Comparison of ENCODE assay signal across 8 cellular contexts in the genomic region with DNA sequence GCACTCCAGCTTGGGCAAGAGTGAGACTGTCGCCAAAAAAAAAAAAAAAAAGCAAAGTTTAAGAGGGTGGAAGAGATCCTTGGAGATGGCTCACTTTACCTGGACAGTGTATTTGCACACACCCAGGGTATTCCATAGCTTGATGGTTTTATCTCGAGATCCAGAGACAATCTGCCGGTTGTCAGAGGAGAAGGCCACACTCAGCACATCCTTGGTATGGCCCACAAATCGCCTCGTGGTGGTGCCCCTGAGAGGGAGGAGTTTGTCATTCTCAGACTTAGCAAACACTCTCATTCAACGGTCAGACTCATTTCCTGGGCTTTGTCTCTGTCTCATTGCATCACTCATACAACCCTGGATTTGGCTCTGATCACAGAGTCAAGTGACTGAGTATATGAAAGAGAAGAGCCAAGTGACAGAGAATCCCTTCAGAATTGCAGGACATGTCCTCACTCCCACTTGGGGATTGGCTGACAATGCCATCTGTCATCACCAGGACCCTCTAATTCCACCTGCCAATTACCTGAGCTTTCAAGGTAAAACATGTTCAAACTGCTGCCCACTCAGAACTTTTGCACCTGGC. TPM values are rescaled to one million over a fixed set of nuclear protein-coding genes. Genes with fewer than 3 reads are reported as not detected.
DNase-seq lines count a peak whose midpoint lies in the region; ATAC-seq and TF ChIP-seq lines count a peak whose summit lies in the region.

No MANE protein-coding gene starts in this region.

- H3K4me1 Mint-ChIP-seq in GM23338, result peaks cover 43% of the 10 kb centered on the region

- H3K9me3 ChIP-seq in WERI-Rb-1 (ENCODE audit: severe bottlenecking), result no peaks in the 10 kb centered on the region

- H3K27me3 ChIP-seq in GM23338 (ENCODE audit: insufficient read depth) (no peaks in the 10 kb centered on the region), rectal smooth muscle tissue (ENCODE audit: control insufficient read depth, insufficient read depth, low read length) (no peaks in the 10 kb centered on the region), WERI-Rb-1 (ENCODE audit: insufficient read depth, low read depth, severe bottlenecking) (no peaks in the 10 kb centered on the region)

- no peak overlapping the region for H3K9ac ChIP-seq in rectal smooth muscle tissue (ENCODE audit: low read length)

- peaks cover 73% of the 10 kb centered on the region for H3F3A ChIP-seq in GM23338 (replicated peaks; ENCODE audit: low read depth)

- peak overlapping the region; percentile 100 for H3K4me3 ChIP-seq in GM23338
- H3K4me3 ChIP-seq in epithelial cell of esophagus (ENCODE audit: low read length), result peak overlapping the region; percentile 94
- H3K4me3 ChIP-seq in rectal smooth muscle tissue (ENCODE audit: low read length), result peak overlapping the region; percentile 97
- H3K4me3 ChIP-seq in WERI-Rb-1 (ENCODE audit: low read depth, low read length), result no peak overlapping the region

- H3K27me3 Mint-ChIP-seq in GM23338 (ENCODE audit: insufficient read depth, low read depth, poor library complexity), result peaks cover 54% of the 10 kb centered on the region

- peaks cover 10% of the 10 kb centered on the region; the same call in 1 of the 3 replicates for H3K9me3 Mint-ChIP-seq in GM23338

- H3K36me3 ChIP-seq in GM23338 (ENCODE audit: insufficient read depth) (peaks cover 67% of the 10 kb centered on the region), rectal smooth muscle tissue (ENCODE audit: control insufficient read depth, insufficient read depth, low read length) (peaks cover 42% of the 10 kb centered on the region), WERI-Rb-1 (peaks cover 67% of the 10 kb centered on the region)

- peak overlapping the region; percentile 100 for H3K27ac Mint-ChIP-seq in GM23338

- no peak overlapping the region for H2AFZ ChIP-seq in GM23338

- peak overlapping the region; percentile 99 for H3K27ac ChIP-seq in GM23338 (ENCODE audit: low read depth)
- H3K27ac ChIP-seq in rectal smooth muscle tissue (ENCODE audit: low read depth, low read length), result no peak overlapping the region
- no peak overlapping the region for H3K27ac ChIP-seq in WERI-Rb-1

- H3K36me3 Mint-ChIP-seq in GM23338 (ENCODE audit: low read depth), result peaks cover 79% of the 10 kb centered on the region

- H3K4me3 Mint-ChIP-seq in GM23338, result peak overlapping the region; percentile 99

- peaks cover 65% of the 10 kb centered on the region for H4K20me1 ChIP-seq in GM23338 (replicated peaks; ENCODE audit: insufficient read depth)

- H3K79me2 ChIP-seq in GM23338 (replicated peaks; ENCODE audit: insufficient read depth), result peaks cover 70% of the 10 kb centered on the region

- peaks cover 37% of the 10 kb centered on the region for H3K4me1 ChIP-seq in GM23338 (ENCODE audit: insufficient read depth)
- H3K4me1 ChIP-seq in rectal smooth muscle tissue (ENCODE audit: control insufficient read depth, insufficient read depth, low read length), result peaks cover 23% of the 10 kb centered on the region

- no peak for ATAC-seq in GM23338
- ATAC-seq in SK-N-SH treated with all-trans-retinoic acid at 6 μM for 48 hours, result peak; percentile 9
- ATAC-seq in HG03108 (IDR thresholded peaks at IDR 0.05; ENCODE audit: unreplicated experiment), result no peak

- TF ChIP-seq CTCF in GM23338 (conservative IDR thresholded peaks at IDR 0.05; ENCODE audit: low read depth in 2 of 2) (no peak), epithelial cell of esophagus (IDR thresholded peaks at IDR 0.05; ENCODE audit: insufficient read depth, low read depth, low read length, missing control alignments) (peak; percentile 2), WERI-Rb-1 (IDR thresholded peaks at IDR 0.05; ENCODE audit: low read depth, low read length) (no peak)

- no peaks in the 10 kb centered on the region for H3K9me2 ChIP-seq in GM23338 (ENCODE audit: insufficient read depth)

- H3K4me2 ChIP-seq in GM23338, result peak overlapping the region; percentile 96

- DNase-seq in GM23338 (ENCODE audit: low spot score), result no peak
- DNase-seq in epithelial cell of esophagus (ENCODE audit: low read depth), result peak; percentile 94
- no peak for DNase-seq in WERI-Rb-1
- DNase-seq in occipital lobe (lab: John Stamatoyannopoulos, UW), result no peak
- no peak for DNase-seq in cerebellar cortex (ENCODE audit: low spot score)

TF ChIP-seq in GM23338, 12 proteins besides CTCF, POLR2A, EP300 and RAD21:
- peak; percentile 31; the same call in 1 of the 2 replicates for TF ChIP-seq POLR2AphosphoS5 (IDR thresholded peaks at IDR 0.05; ENCODE audit: low read depth)
- TF ChIP-seq, protein P1, sequence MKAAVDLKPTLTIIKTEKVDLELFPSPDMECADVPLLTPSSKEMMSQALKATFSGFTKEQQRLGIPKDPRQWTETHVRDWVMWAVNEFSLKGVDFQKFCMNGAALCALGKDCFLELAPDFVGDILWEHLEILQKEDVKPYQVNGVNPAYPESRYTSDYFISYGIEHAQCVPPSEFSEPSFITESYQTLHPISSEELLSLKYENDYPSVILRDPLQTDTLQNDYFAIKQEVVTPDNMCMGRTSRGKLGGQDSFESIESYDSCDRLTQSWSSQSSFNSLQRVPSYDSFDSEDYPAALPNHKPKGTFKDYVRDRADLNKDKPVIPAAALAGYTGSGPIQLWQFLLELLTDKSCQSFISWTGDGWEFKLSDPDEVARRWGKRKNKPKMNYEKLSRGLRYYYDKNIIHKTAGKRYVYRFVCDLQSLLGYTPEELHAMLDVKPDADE (IDR thresholded peaks at IDR 0.05), result no peak
- no peak for TF ChIP-seq JUNB (IDR thresholded peaks at IDR 0.05; ENCODE audit: unreplicated experiment)
- TF ChIP-seq NANOG (IDR thresholded peaks at IDR 0.05; ENCODE audit: borderline replicate concordance), result no peak
- TF ChIP-seq STAT1 (IDR thresholded peaks at IDR 0.05; ENCODE audit: unreplicated experiment), result no peak

TF ChIP-seq in SK-N-SH treated with all-trans-retinoic acid at 6 μM for 48 hours, 23 proteins besides CTCF, POLR2A, EP300 and RAD21:
- TF ChIP-seq ZFP3 (CRISPR knock-in tag; IDR thresholded peaks at IDR 0.05), result no peak
- no peak for TF ChIP-seq CSDC2 (CRISPR knock-in tag; IDR thresholded peaks at IDR 0.05)
- TF ChIP-seq PPARA (CRISPR knock-in tag; IDR thresholded peaks at IDR 0.05; ENCODE audit: borderline replicate concordance), result no peak
- TF ChIP-seq, protein P2, sequence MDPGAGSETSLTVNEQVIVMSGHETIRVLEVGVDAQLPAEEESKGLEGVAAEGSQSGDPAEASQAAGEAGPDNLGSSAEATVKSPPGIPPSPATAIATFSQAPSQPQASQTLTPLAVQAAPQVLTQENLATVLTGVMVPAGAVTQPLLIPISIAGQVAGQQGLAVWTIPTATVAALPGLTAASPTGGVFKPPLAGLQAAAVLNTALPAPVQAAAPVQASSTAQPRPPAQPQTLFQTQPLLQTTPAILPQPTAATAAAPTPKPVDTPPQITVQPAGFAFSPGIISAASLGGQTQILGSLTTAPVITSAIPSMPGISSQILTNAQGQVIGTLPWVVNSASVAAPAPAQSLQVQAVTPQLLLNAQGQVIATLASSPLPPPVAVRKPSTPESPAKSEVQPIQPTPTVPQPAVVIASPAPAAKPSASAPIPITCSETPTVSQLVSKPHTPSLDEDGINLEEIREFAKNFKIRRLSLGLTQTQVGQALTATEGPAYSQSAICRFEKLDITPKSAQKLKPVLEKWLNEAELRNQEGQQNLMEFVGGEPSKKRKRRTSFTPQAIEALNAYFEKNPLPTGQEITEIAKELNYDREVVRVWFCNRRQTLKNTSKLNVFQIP (CRISPR knock-in tag; IDR thresholded peaks at IDR 0.05; ENCODE audit: borderline replicate concordance, low read depth), result no peak
- no peak for TF ChIP-seq GLIS3 (CRISPR knock-in tag; IDR thresholded peaks at IDR 0.05)
- no peak for TF ChIP-seq BACH2 (CRISPR knock-in tag; IDR thresholded peaks at IDR 0.05; ENCODE audit: borderline replicate concordance)
- TF ChIP-seq, protein P3, sequence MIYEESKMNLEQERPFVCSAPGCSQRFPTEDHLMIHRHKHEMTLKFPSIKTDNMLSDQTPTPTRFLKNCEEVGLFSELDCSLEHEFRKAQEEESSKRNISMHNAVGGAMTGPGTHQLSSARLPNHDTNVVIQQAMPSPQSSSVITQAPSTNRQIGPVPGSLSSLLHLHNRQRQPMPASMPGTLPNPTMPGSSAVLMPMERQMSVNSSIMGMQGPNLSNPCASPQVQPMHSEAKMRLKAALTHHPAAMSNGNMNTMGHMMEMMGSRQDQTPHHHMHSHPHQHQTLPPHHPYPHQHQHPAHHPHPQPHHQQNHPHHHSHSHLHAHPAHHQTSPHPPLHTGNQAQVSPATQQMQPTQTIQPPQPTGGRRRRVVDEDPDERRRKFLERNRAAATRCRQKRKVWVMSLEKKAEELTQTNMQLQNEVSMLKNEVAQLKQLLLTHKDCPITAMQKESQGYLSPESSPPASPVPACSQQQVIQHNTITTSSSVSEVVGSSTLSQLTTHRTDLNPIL (CRISPR knock-in tag; IDR thresholded peaks at IDR 0.05; ENCODE audit: low read depth), result no peak

RNA-seq across cellular contexts. Expression of a gene that starts 2.2 kb away (rescaled TPM):
- total RNA-seq in GM23338 (2014; rRNA removed; shearing (Covaris generic)), result 4,589 and 4,798 TPM in 2 replicates
- polyA plus RNA-seq in GM23338 (2016; fragmentation: Nextera tagmentation; extraction: Ambion mirVana), result 2,372 and 2,567 TPM in 2 replicates
- total RNA-seq in occipital lobe, result 2,761 TPM

RNA-seq across cellular contexts. Expression of a gene that starts 18.4 kb away (rescaled TPM):
- 8.7 and 9.7 TPM in 2 replicates for total RNA-seq in GM23338 (2014; rRNA removed; shearing (Covaris generic))
- polyA plus RNA-seq in GM23338 (2016; fragmentation: Nextera tagmentation; extraction: Ambion mirVana), result 6.2 and 7.3 TPM in 2 replicates
- 11.9 TPM for total RNA-seq in occipital lobe

RNA-seq across cellular contexts. Expression of a gene that starts 19.5 kb away (rescaled TPM):
- total RNA-seq in GM23338 (2014; rRNA removed; shearing (Covaris generic)), result 2.9 and 6.2 TPM in 2 replicates
- polyA plus RNA-seq in GM23338 (2016; fragmentation: Nextera tagmentation; extraction: Ambion mirVana), result 4.1 and 8.1 TPM in 2 replicates
- total RNA-seq in occipital lobe, result 10.8 TPM

RNA-seq across cellular contexts. Expression of a gene that starts 36.5 kb away (rescaled TPM):
- 0.56 and 0.66 TPM in 2 replicates for total RNA-seq in GM23338 (2014; rRNA removed; shearing (Covaris generic))
- polyA plus RNA-seq in GM23338 (2016; fragmentation: Nextera tagmentation; extraction: Ambion mirVana), result 0.37 and 0.53 TPM in 2 replicates
- total RNA-seq in occipital lobe, result 0.78 TPM
